10 cellular contexts compared by ENCODE assay signal in the genomic region with DNA sequence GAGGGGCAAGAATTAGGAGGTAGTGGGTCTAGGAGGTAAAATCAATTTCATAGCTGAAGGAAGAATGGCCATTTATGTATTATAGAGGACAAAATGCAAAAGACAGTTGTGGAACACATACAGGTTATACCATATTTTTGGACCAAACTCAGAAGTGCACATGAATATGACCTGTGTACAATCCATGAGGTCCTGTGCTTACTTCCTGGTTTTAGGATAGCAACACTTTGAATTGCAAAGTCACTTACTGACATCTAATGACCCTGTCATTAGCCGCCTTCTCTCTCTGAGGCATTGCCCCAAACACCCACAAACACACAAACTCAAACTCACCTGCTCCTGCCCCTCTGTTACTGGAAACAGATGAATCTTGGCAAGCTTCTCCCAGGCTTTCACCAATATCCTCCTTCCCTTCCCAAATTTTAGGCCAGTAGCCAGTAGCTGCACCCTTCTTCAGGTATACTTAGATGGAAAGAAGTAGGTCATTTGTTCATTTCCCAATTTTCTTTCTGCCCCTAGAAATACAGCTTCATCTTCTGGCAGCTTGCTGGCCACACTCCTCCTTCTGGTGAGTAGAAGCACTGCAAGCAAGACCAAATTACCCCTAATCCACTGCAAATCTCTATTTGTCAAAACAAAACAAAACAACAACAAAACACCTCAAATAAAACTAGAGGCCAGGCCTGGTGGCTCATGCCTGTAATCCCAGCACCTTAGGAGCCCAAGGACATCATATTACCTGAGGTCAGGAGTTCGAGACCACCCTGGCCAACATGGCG. TPM values are rescaled to one million over a fixed set of nuclear protein-coding genes. Genes with fewer than 3 reads are reported as not detected.
A peak's percentile ranks its signal among the peaks of the same experiment; 100 is the strongest.
DNase-seq lines count a peak whose midpoint lies in the region; ATAC-seq, FAIRE-seq and TF ChIP-seq lines count a peak whose summit lies in the region.
"Had no signal": no experiment of that assay in that cellular context is flagged by ENCODE, and none has a peak within 500 bp of the region (broad histone marks: within the 10 kb centered on the region; RNA-seq: fewer than 3 reads in every experiment).

No MANE protein-coding gene starts in this region.

- H3K4me3 Mint-ChIP-seq in stimulated activated memory B cell treated with anti-CD40 and anti-IgM and Interleukin-4, amounts not matched to agents 10 μg/mL and 1 μg/mL and 100 μg/mL, for 72 hours: no peak overlapping the region
- H3K4me3 Mint-ChIP-seq: naive thymus-derived CD8-positive, alpha-beta T cell; T-helper 1 cell treated with Interleukin-12 subunit alpha and Interleukin-12 subunit beta and Interleukin-4 antibody, amounts not matched to agents 30 μg/mL and 1 μg/mL, for 36 hours had no signal

- in situ Hi-C loops in astrocyte of the spinal cord (cut with HindIII; ENCODE audit: low sequenced_read_pairs) (no loop called here), HepG2 (cut with HindIII; ENCODE audit: extremely low pct_ligation_motif_present, low pct_unique_long_range_greater_than_20kb) (loop anchor here (5.0 kb wide), 1 partner anchor 66 kb away; no protein-coding TSS in a partner anchor)

- H3K27ac ChIP-seq in HL-60 (replicated peaks): no peak overlapping the region
- no peak overlapping the region for H3K27ac ChIP-seq in HepG2 (ENCODE audit: extremely low read length, insufficient read depth, low read length)

- BruUV-seq in HepG2 (replicated peaks; lab: Mats Ljungman, UMichigan): no TSS peak

- FAIRE-seq in GM18507 (lab: Jason Lieb, UNC) (peak; percentile 85), HepG2 (lab: Jason Lieb, UNC) (peak; percentile 64)

- intact Hi-C loops in HepG2 (cut with micrococcal nuclease; ENCODE audit: unreplicated experiment): loop anchor here (1.0 to 2.0 kb wide), 2 partner anchors 33 to 69 kb away; a partner anchor contains a TSS

- no peaks in the 10 kb centered on the region for H4K20me1 ChIP-seq in HepG2 (ENCODE audit: insufficient read depth, low read length)

- H3K27me3 ChIP-seq in HL-60 (ENCODE audit: insufficient read depth, poor library complexity, severe bottlenecking): no peaks in the 10 kb centered on the region
- no peaks in the 10 kb centered on the region for H3K27me3 ChIP-seq in HepG2 (ENCODE audit: control insufficient read depth in 1 of 2, insufficient read depth in 2 of 2, low read length in 2 of 2)

- no peaks in the 10 kb centered on the region for H3K36me3 Mint-ChIP-seq in stimulated activated memory B cell treated with anti-CD40 and anti-IgM and Interleukin-4, amounts not matched to agents 10 μg/mL and 1 μg/mL and 100 μg/mL, for 72 hours
- H3K36me3 Mint-ChIP-seq: naive thymus-derived CD8-positive, alpha-beta T cell had no signal

- no peak overlapping the region for H2AFZ ChIP-seq in HepG2 (ENCODE audit: low read length)

- DNase-seq in COR-L47 (lab: John Stamatoyannopoulos, UW): peak; percentile 5
- no peak for DNase-seq in GM18507 (ENCODE audit: extremely low spot score, insufficient read length, low read depth)
- DNase-seq in HL-60 (ENCODE audit: low read depth in 1 of 2, low spot score in 1 of 2): peak in 1 of 2 experiments; percentile 34
- no peak for DNase-seq in astrocyte of the spinal cord (ENCODE audit: low read depth, low spot score)
- DNase-seq in HepG2 (ENCODE audit: low spot score): no peak

- no peaks in the 10 kb centered on the region for H3K27me3 Mint-ChIP-seq in stimulated activated memory B cell treated with anti-CD40 and anti-IgM and Interleukin-4, amounts not matched to agents 10 μg/mL and 1 μg/mL and 100 μg/mL, for 72 hours

- no peaks in the 10 kb centered on the region for H3K9me3 ChIP-seq in HepG2 (ENCODE audit: low read length)

- CTCF ChIA-PET in HepG2 (lab: Yijun Ruan, JAX; ENCODE audit: low intra/inter-chr PET ratio, low total read pairs): interaction anchor here (1.4 kb wide), 1 partner anchor 69 kb away, joined by 3 read pairs; no protein-coding TSS in a partner anchor

- TF ChIP-seq RAD21 in HepG2 (CRISPR knock-in tag; IDR thresholded peaks at IDR 0.05): no peak

- peaks cover 5% of the 10 kb centered on the region for H3K4me1 Mint-ChIP-seq in stimulated activated memory B cell treated with anti-CD40 and anti-IgM and Interleukin-4, amounts not matched to agents 10 μg/mL and 1 μg/mL and 100 μg/mL, for 72 hours
- H3K4me1 Mint-ChIP-seq: naive thymus-derived CD8-positive, alpha-beta T cell had no signal

- POLR2A ChIA-PET in HepG2 (lab: Yijun Ruan, JAX): interaction anchor here (0.7 to 0.9 kb wide), 2 partner anchors 14 to 69 kb away, joined by 4 to 6 read pairs; a partner anchor contains a TSS

- ATAC-seq in HepG2 (no peak), GM21423 (IDR thresholded peaks at IDR 0.05; ENCODE audit: unreplicated experiment) (no peak), HG03457 (IDR thresholded peaks at IDR 0.05; ENCODE audit: unreplicated experiment) (no peak)
- no peak for ATAC-seq in stimulated activated memory B cell treated with anti-CD40 and anti-IgM and Interleukin-4, amounts not matched to agents 10 μg/mL and 1 μg/mL and 100 μg/mL, for 72 hours

- no peak overlapping the region for H3K4me3 ChIP-seq in HL-60 (replicated peaks; ENCODE audit: insufficient read depth, low read length)
- H3K4me3 ChIP-seq in astrocyte of the spinal cord (ENCODE audit: low read depth, low read length): no peak overlapping the region
- H3K4me3 ChIP-seq in HepG2 (replicated peaks in 1 of 3; ENCODE audit: insufficient read depth in 1 of 3, low read depth in 2 of 3, low read length in 3 of 3): no peak overlapping the region

- no peaks in the 10 kb centered on the region for H3K36me3 ChIP-seq in HepG2 (replicated peaks in 1 of 2; ENCODE audit: control insufficient read depth in 1 of 2, insufficient read depth in 2 of 2, low read length in 2 of 2)

- no peaks in the 10 kb centered on the region for H3K9me3 Mint-ChIP-seq in stimulated activated memory B cell treated with anti-CD40 and anti-IgM and Interleukin-4, amounts not matched to agents 10 μg/mL and 1 μg/mL and 100 μg/mL, for 72 hours
- H3K9me3 Mint-ChIP-seq: naive thymus-derived CD8-positive, alpha-beta T cell; T-helper 1 cell treated with Interleukin-12 subunit alpha and Interleukin-12 subunit beta and Interleukin-4 antibody, amounts not matched to agents 30 μg/mL and 1 μg/mL, for 36 hours had no signal

- WGBS in HepG2 (ENCODE audit: low lambda C conversion rate): 69% methylated on average over 3 of the region's 3 CpGs

- H3K79me2 ChIP-seq in HepG2 (ENCODE audit: insufficient read depth, low read length): no peaks in the 10 kb centered on the region

- peak overlapping the region; percentile 63; the same call in 1 of the 2 replicates for H3K4me2 ChIP-seq in HepG2 (ENCODE audit: low read depth, low read length)

- H3K4me1 ChIP-seq in HepG2 (ENCODE audit: insufficient read depth, low read length): peaks cover 53% of the 10 kb centered on the region

- no peak overlapping the region for H3K9ac ChIP-seq in HepG2 (ENCODE audit: insufficient read depth, low read depth, low read length)

- no peak for TF ChIP-seq POLR2A in HepG2 (IDR thresholded peaks at IDR 0.05; ENCODE audit: insufficient read depth in 1 of 2, low read depth in 2 of 2, low read length in 2 of 2)

- H3K27ac Mint-ChIP-seq in stimulated activated memory B cell treated with anti-CD40 and anti-IgM and Interleukin-4, amounts not matched to agents 10 μg/mL and 1 μg/mL and 100 μg/mL, for 72 hours: no peak overlapping the region
- H3K27ac Mint-ChIP-seq: naive thymus-derived CD8-positive, alpha-beta T cell; T-helper 1 cell treated with Interleukin-12 subunit alpha and Interleukin-12 subunit beta and Interleukin-4 antibody, amounts not matched to agents 30 μg/mL and 1 μg/mL, for 36 hours had no signal

- TF ChIP-seq CTCF in HL-60 (IDR thresholded peaks at IDR 0.05; ENCODE audit: insufficient read depth, low read length): peak; percentile 59
- peak; percentile 84 for TF ChIP-seq CTCF in astrocyte of the spinal cord (IDR thresholded peaks at IDR 0.05; ENCODE audit: low read depth, low read length)
- peak; percentile 51 for TF ChIP-seq CTCF in HepG2 (CRISPR knock-in tag; IDR thresholded peaks at IDR 0.05)

- no peak for TF ChIP-seq EP300 in HepG2 (IDR thresholded peaks at IDR 0.05; ENCODE audit: low read depth in 2 of 2, low read length in 2 of 2)
- no peak for TF ChIP-seq EP300 in HepG2 (CRISPR knock-in tag; IDR thresholded peaks at IDR 0.05; ENCODE audit: borderline replicate concordance)

RNA-seq across cellular contexts. Expression of a gene that starts 13.7 kb away (rescaled TPM):
- 2,304 and 2,854 TPM in 2 replicates for total RNA-seq in HepG2 (2016; rRNA removed; fragmentation: Illumina TruSeq; extraction: Trizol)
- 2,679 and 3,195 TPM in 2 replicates for total RNA-seq in HepG2 (2016; cell fraction: cytosol; rRNA removed; fragmentation: Illumina TruSeq; extraction: Trizol; ENCODE audit: low read depth)
- 2,274 and 2,770 TPM in 2 replicates for total RNA-seq in HepG2 (2016; cell fraction: insoluble cytoplasmic fraction; rRNA removed; fragmentation: Illumina TruSeq; extraction: Trizol)
- total RNA-seq in HepG2 (2016; cell fraction: membrane; rRNA removed; fragmentation: Illumina TruSeq; extraction: Trizol): 4,681 and 5,440 TPM in 2 replicates
- 835 and 930 TPM in 2 replicates for total RNA-seq in HepG2 (2016; cell fraction: nucleus; rRNA removed; fragmentation: Illumina TruSeq; extraction: Trizol)
- 2,158 and 2,520 TPM in 2 replicates for polyA plus RNA-seq in HepG2 (2011; rRNA removed)
- polyA plus RNA-seq in HepG2 (2011; cell fraction: cytosol; rRNA removed): 1,791 and 2,684 TPM in 2 replicates
- polyA plus RNA-seq in HepG2 (2011; cell fraction: nucleus; rRNA removed): 439 and 543 TPM in 2 replicates
- 3,634 and 4,341 TPM in 2 replicates for polyA plus RNA-seq in HepG2 (2012)
- 2,391 and 2,662 TPM in 2 replicates for polyA plus RNA-seq in HepG2 (2016; cell fraction: cytosol; fragmentation: Illumina TruSeq; extraction: Trizol; ENCODE audit: low read depth)
- polyA plus RNA-seq in HepG2 (2016; cell fraction: insoluble cytoplasmic fraction; fragmentation: Illumina TruSeq; extraction: Trizol; ENCODE audit: low read depth): 2,258 and 2,332 TPM in 2 replicates
- polyA plus RNA-seq in HepG2 (2016; cell fraction: membrane; fragmentation: Illumina TruSeq; extraction: Trizol; ENCODE audit: low read depth): 3,797 and 4,128 TPM in 2 replicates
- polyA plus RNA-seq in HepG2 (2016; cell fraction: nucleus; fragmentation: Illumina TruSeq; extraction: Trizol; ENCODE audit: insufficient read depth, low read depth): 1,172 and 1,187 TPM in 2 replicates
- polyA minus RNA-seq in HepG2 (2011; rRNA and poly(A)+ RNA removed; ENCODE audit: low replicate concordance): 995 and 1,624 TPM in 2 replicates
- polyA minus RNA-seq in HepG2 (2011; cell fraction: cytosol; rRNA and poly(A)+ RNA removed): 597 and 687 TPM in 2 replicates
- polyA minus RNA-seq in HepG2 (2011; cell fraction: nucleus; rRNA and poly(A)+ RNA removed): 346 and 489 TPM in 2 replicates

RNA-seq across cellular contexts. Expression of a gene that starts 33.3 kb away (rescaled TPM):
- 12.6 and 17.5 TPM in 2 replicates for total RNA-seq in HepG2 (2016; rRNA removed; fragmentation: Illumina TruSeq; extraction: Trizol)
- total RNA-seq in HepG2 (2016; cell fraction: cytosol; rRNA removed; fragmentation: Illumina TruSeq; extraction: Trizol; ENCODE audit: low read depth): 27.4 and 31.9 TPM in 2 replicates
- 13.3 and 18.2 TPM in 2 replicates for total RNA-seq in HepG2 (2016; cell fraction: insoluble cytoplasmic fraction; rRNA removed; fragmentation: Illumina TruSeq; extraction: Trizol)
- total RNA-seq in HepG2 (2016; cell fraction: membrane; rRNA removed; fragmentation: Illumina TruSeq; extraction: Trizol): 12.8 and 14.6 TPM in 2 replicates
- total RNA-seq in HepG2 (2016; cell fraction: nucleus; rRNA removed; fragmentation: Illumina TruSeq; extraction: Trizol): 24.1 and 25.1 TPM in 2 replicates
- 3.6 and 4.0 TPM in 2 replicates for polyA plus RNA-seq in HepG2 (2011; rRNA removed)
- polyA plus RNA-seq in HepG2 (2011; cell fraction: cytosol; rRNA removed): 2.4 and 2.8 TPM in 2 replicates
- 1.9 and 2.6 TPM in 2 replicates for polyA plus RNA-seq in HepG2 (2011; cell fraction: nucleus; rRNA removed)
- 2.4 and 3.1 TPM in 2 replicates for polyA plus RNA-seq in HepG2 (2012)
- polyA plus RNA-seq in HepG2 (2016; cell fraction: cytosol; fragmentation: Illumina TruSeq; extraction: Trizol; ENCODE audit: low read depth): 0.24 and 0.27 TPM in 2 replicates
- 7.3 and 10.4 TPM in 2 replicates for polyA plus RNA-seq in HepG2 (2016; cell fraction: insoluble cytoplasmic fraction; fragmentation: Illumina TruSeq; extraction: Trizol; ENCODE audit: low read depth)
- 1.1 and 1.3 TPM in 2 replicates for polyA plus RNA-seq in HepG2 (2016; cell fraction: membrane; fragmentation: Illumina TruSeq; extraction: Trizol; ENCODE audit: low read depth)
- 6.1 and 7.9 TPM in 2 replicates for polyA plus RNA-seq in HepG2 (2016; cell fraction: nucleus; fragmentation: Illumina TruSeq; extraction: Trizol; ENCODE audit: insufficient read depth, low read depth)
- polyA minus RNA-seq in HepG2 (2011; rRNA and poly(A)+ RNA removed; ENCODE audit: low replicate concordance): 4.4 and 9.0 TPM in 2 replicates
- polyA minus RNA-seq in HepG2 (2011; cell fraction: cytosol; rRNA and poly(A)+ RNA removed): 7.7 and 10.7 TPM in 2 replicates
- polyA minus RNA-seq in HepG2 (2011; cell fraction: nucleus; rRNA and poly(A)+ RNA removed): 26.5 and 26.9 TPM in 2 replicates
